1 cellular context compared by ENCODE assay signal in genomic region chr14:103385153-103385993, GRCh38.
TF ChIP-seq lines count a peak whose summit lies in the region.

Gene MARK3 (plus strand): TSS chr14:103385415. CDS start chr14:103386030, 615 bp downstream.

TF ChIP-seq in HepG2, 621 proteins besides CTCF, POLR2A, EP300 and RAD21 (continued from another document and continues in another):
- TF ChIP-seq ATF1 (CRISPR knock-in tag; IDR thresholded peaks at IDR 0.05) (peak; percentile 75), MXI1 (IDR thresholded peaks at IDR 0.05; ENCODE audit: borderline replicate concordance, low read depth, low read length) (peak; percentile 83; the same call in 1 of the 3 replicates), ARNTL (CRISPR knock-in tag; IDR thresholded peaks at IDR 0.05) (no peak), KDM1A (CRISPR knock-in tag; IDR thresholded peaks at IDR 0.05) (no peak), NFKBIZ (CRISPR knock-in tag; IDR thresholded peaks at IDR 0.05) (no peak), ZNF607 (CRISPR knock-in tag; IDR thresholded peaks at IDR 0.05; ENCODE audit: borderline replicate concordance) (peak; percentile 65; the same call in 1 of the 2 replicates), TFE3 (CRISPR knock-in tag; IDR thresholded peaks at IDR 0.05) (no peak), THAP8 (CRISPR knock-in tag; IDR thresholded peaks at IDR 0.05; ENCODE audit: borderline replicate concordance) (no peak), SYNCRIP (IDR thresholded peaks at IDR 0.05; ENCODE audit: insufficient read depth, low read depth, low read length) (no peak), ZNF7 (CRISPR knock-in tag; IDR thresholded peaks at IDR 0.05) (no peak), PATZ1 (CRISPR knock-in tag; IDR thresholded peaks at IDR 0.05) (peak; percentile 7; the same call in 1 of the 2 replicates), FOXK2 (IDR thresholded peaks at IDR 0.05) (no peak), MTF1 (CRISPR knock-in tag; IDR thresholded peaks at IDR 0.05) (no peak), ELF3 (CRISPR knock-in tag; IDR thresholded peaks at IDR 0.05) (peak; percentile 47; the same call in 1 of the 2 replicates), E2F2 (CRISPR knock-in tag; IDR thresholded peaks at IDR 0.05; ENCODE audit: borderline replicate concordance) (no peak), SCMH1 (CRISPR knock-in tag; IDR thresholded peaks at IDR 0.05; ENCODE audit: borderline replicate concordance) (no peak), ONECUT2 (CRISPR knock-in tag; IDR thresholded peaks at IDR 0.05) (no peak), ZNF207 (IDR thresholded peaks at IDR 0.05; ENCODE audit: borderline replicate concordance) (no peak), ZMYM2 (CRISPR knock-in tag; IDR thresholded peaks at IDR 0.05) (no peak), GFI1 (CRISPR knock-in tag; IDR thresholded peaks at IDR 0.05; ENCODE audit: borderline replicate concordance) (no peak), ZFP82 (CRISPR knock-in tag; IDR thresholded peaks at IDR 0.05; ENCODE audit: borderline replicate concordance) (no peak), ZNF12 (CRISPR knock-in tag; IDR thresholded peaks at IDR 0.05) (no peak), RORA (CRISPR knock-in tag; IDR thresholded peaks at IDR 0.05) (no peak), ZBTB39 (CRISPR knock-in tag; IDR thresholded peaks at IDR 0.05) (no peak), ZBED4 (CRISPR knock-in tag; IDR thresholded peaks at IDR 0.05; ENCODE audit: borderline replicate concordance) (no peak), TBX2 (CRISPR knock-in tag; IDR thresholded peaks at IDR 0.05; ENCODE audit: borderline replicate concordance) (no peak; the same call in none of the 2 replicates), ZNF724P (CRISPR knock-in tag; IDR thresholded peaks at IDR 0.05; ENCODE audit: borderline replicate concordance) (no peak), ZNF407 (CRISPR knock-in tag; IDR thresholded peaks at IDR 0.05; ENCODE audit: not compliant biosample characterization) (peak; percentile 39), ZNF609 (CRISPR knock-in tag; IDR thresholded peaks at IDR 0.05; ENCODE audit: borderline replicate concordance) (no peak), FOSL1 (CRISPR knock-in tag; IDR thresholded peaks at IDR 0.05; ENCODE audit: borderline replicate concordance) (no peak), ZNF703 (CRISPR knock-in tag; IDR thresholded peaks at IDR 0.05; ENCODE audit: borderline replicate concordance) (0 out of 2 replicates have a peak, but pooled peaks have one; percentile 15)
